ENCODE assay signal across 9 cellular contexts in the genomic region with DNA sequence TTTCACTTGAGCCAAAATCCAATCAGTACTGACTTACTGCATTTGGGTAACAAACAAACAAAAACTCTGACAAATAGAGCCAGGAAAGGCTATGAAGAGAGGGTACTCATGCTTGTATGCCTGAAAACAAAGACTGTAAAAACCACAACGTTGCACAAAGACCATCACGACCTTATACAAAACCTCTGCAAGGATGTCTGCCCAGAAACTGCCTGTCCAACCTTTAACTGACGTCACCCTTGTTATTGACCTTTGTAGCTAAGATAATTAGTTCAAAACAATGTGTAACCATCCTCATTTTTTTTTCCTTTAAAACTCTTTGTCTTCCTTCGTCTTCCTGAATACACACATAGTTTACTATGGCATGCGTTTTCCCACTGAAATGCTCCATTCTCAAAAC. TPM values are rescaled to one million over a fixed set of nuclear protein-coding genes. Genes with fewer than 3 reads are reported as not detected.
A peak's percentile ranks its signal among the peaks of the same experiment; 100 is the strongest.
DNase-seq lines count a peak whose midpoint lies in the region; ATAC-seq and TF ChIP-seq lines count a peak whose summit lies in the region.
"Had no signal": no experiment of that assay in that cellular context is flagged by ENCODE, and none has a peak within 500 bp of the region (broad histone marks: within the 10 kb centered on the region; RNA-seq: fewer than 3 reads in every experiment).

No MANE protein-coding gene starts in this region.

- H3K27ac Mint-ChIP-seq in CD4-positive, alpha-beta memory T cell = peak overlapping the region; percentile 99 to 100 (median 100)
- H3K27ac Mint-ChIP-seq in central memory CD8-positive, alpha-beta T cell (ENCODE audit: low read depth) = peak overlapping the region; percentile 100
- H3K27ac Mint-ChIP-seq in nephron progenitor cell = no peak overlapping the region

- intact Hi-C loops in CD4-positive, alpha-beta memory T cell (cut with micrococcal nuclease) = loop anchor here (2.0 kb wide), 2 partner anchors 17 to 403 kb away; a partner anchor contains a TSS

- DNase-seq in CD4-positive, alpha-beta memory T cell = no peak
- DNase-seq in M059J (ENCODE audit: low read depth) (peak; percentile 40), nephron progenitor cell (no peak), NCI-H2081 treated with DMSO at 0.1 percent for 48 hours (lab: John Stamatoyannopoulos, UW) (no peak), SIG-M5 (lab: John Stamatoyannopoulos, UW) (no peak), kidney glomerular epithelial cell (lab: John Stamatoyannopoulos, UW) (no peak)
- DNase-seq in central memory CD8-positive, alpha-beta T cell (ENCODE audit: low spot score in 2 of 2) = no peak
- DNase-seq: activated CD4-positive, alpha-beta T cell treated with anti-CD3 and anti-CD28 coated beads, Interleukin-2, amount 50 U/mL, for 1 hour had no signal

- no peaks in the 10 kb centered on the region for H3K36me3 ChIP-seq in CD4-positive, alpha-beta memory T cell (ENCODE audit: insufficient read depth, low read length)

- no peaks in the 10 kb centered on the region for H3K27me3 Mint-ChIP-seq in CD4-positive, alpha-beta memory T cell
- H3K27me3 Mint-ChIP-seq in central memory CD8-positive, alpha-beta T cell = no peaks in the 10 kb centered on the region
- peaks cover 2% of the 10 kb centered on the region for H3K27me3 Mint-ChIP-seq in nephron progenitor cell (ENCODE audit: low read depth, poor library complexity)

- peak overlapping the region in 1 of 2 donors; percentile 87 for H3K4me3 ChIP-seq in CD4-positive, alpha-beta memory T cell (ENCODE audit: low read length in 2 of 2)

- ATAC-seq in central memory CD8-positive, alpha-beta T cell (replicated peaks; ENCODE audit: extremely low read depth, poor library complexity, severe bottlenecking) = no peak
- ATAC-seq in HG03108 (IDR thresholded peaks at IDR 0.05; ENCODE audit: unreplicated experiment) = no peak

- no peak for TF ChIP-seq CTCF in nephron progenitor cell (IDR thresholded peaks at IDR 0.05)

- CTCF ChIA-PET in CD4-positive, alpha-beta memory T cell (lab: Charles Lee; ENCODE audit: partially characterized antibody) = interaction anchor here (1.4 to 3.4 kb wide), 2 partner anchors 17 to 19 kb away, joined by 5 to 25 read pairs; a partner anchor contains a TSS

- H3K4me3 Mint-ChIP-seq in CD4-positive, alpha-beta memory T cell = peak overlapping the region; percentile 10 to 99 (median 61)
- H3K4me3 Mint-ChIP-seq in central memory CD8-positive, alpha-beta T cell = peak overlapping the region; percentile 98
- peak overlapping the region; percentile 96 for H3K4me3 Mint-ChIP-seq in nephron progenitor cell

- H3K27ac ChIP-seq in CD4-positive, alpha-beta memory T cell (ENCODE audit: low read depth, low read length) = peak overlapping the region; percentile 96

- H3K9me3 ChIP-seq in CD4-positive, alpha-beta memory T cell (ENCODE audit: control insufficient read depth in 1 of 2, low read length in 2 of 2) = no peaks in the 10 kb centered on the region

- H3K9me3 Mint-ChIP-seq in CD4-positive, alpha-beta memory T cell = peaks cover 0 to 3% (median 0%) of the 10 kb centered on the region in 8 donors
- H3K9me3 Mint-ChIP-seq in central memory CD8-positive, alpha-beta T cell = no peaks in the 10 kb centered on the region
- peaks cover 4% of the 10 kb centered on the region for H3K9me3 Mint-ChIP-seq in nephron progenitor cell

- peaks cover 22 to 49% (median 29%) of the 10 kb centered on the region in 4 donors for H3K4me1 Mint-ChIP-seq in CD4-positive, alpha-beta memory T cell
- H3K4me1 Mint-ChIP-seq in central memory CD8-positive, alpha-beta T cell = peaks cover 42% of the 10 kb centered on the region
- peaks cover 28% of the 10 kb centered on the region for H3K4me1 Mint-ChIP-seq in nephron progenitor cell

- POLR2A ChIA-PET in CD4-positive, alpha-beta memory T cell (lab: Charles Lee; ENCODE audit: partially characterized antibody) = interaction anchor here (1.0 to 4.7 kb wide), 4 partner anchors 39 to 159 kb away, joined by 3 to 68 read pairs (median 16); a partner anchor contains a TSS

- H3K4me1 ChIP-seq in CD4-positive, alpha-beta memory T cell (ENCODE audit: insufficient read depth, low read length) = peaks cover 33% of the 10 kb centered on the region

- no peaks in the 10 kb centered on the region for H3K27me3 ChIP-seq in CD4-positive, alpha-beta memory T cell (ENCODE audit: insufficient read depth, low read length)

- peaks cover 12 to 23% of the 10 kb centered on the region in 2 donors for H3K36me3 Mint-ChIP-seq in CD4-positive, alpha-beta memory T cell
- peaks cover 41% of the 10 kb centered on the region for H3K36me3 Mint-ChIP-seq in central memory CD8-positive, alpha-beta T cell (ENCODE audit: insufficient read depth)
- peaks cover 23% of the 10 kb centered on the region for H3K36me3 Mint-ChIP-seq in nephron progenitor cell (ENCODE audit: low read depth)

RNA-seq across cellular contexts. Expression of a gene that starts 0.8 kb away (rescaled TPM):
- total RNA-seq in CD4-positive, alpha-beta memory T cell = 100 to 1,000 TPM; 103 to 105 TPM
- 10 to 100 TPM in 1 of 2 donors, 1 to 10 TPM in 1; 7.6 to 13.7 TPM for polyA plus RNA-seq in CD4-positive, alpha-beta memory T cell
- 18.3 and 25.8 TPM in 2 replicates for total RNA-seq in M059J (2014; rRNA removed; shearing (Covaris generic))

RNA-seq across cellular contexts. Expression of a gene that starts 18.0 kb away (rescaled TPM):
- total RNA-seq in CD4-positive, alpha-beta memory T cell = 10 to 100 TPM; 17.4 to 17.5 TPM
- polyA plus RNA-seq in CD4-positive, alpha-beta memory T cell = 10 to 100 TPM; 67.2 to 70.0 TPM
- 42.1 and 60.3 TPM in 2 replicates for total RNA-seq in M059J (2014; rRNA removed; shearing (Covaris generic))

RNA-seq across cellular contexts. Expression of a gene that starts 20.2 kb away (rescaled TPM):
- total RNA-seq in CD4-positive, alpha-beta memory T cell = under 1 TPM; 0.22 to 0.70 TPM
- not detected for polyA plus RNA-seq in CD4-positive, alpha-beta memory T cell
- total RNA-seq in M059J (2014; rRNA removed; shearing (Covaris generic)) = 0.37 and 3.0 TPM in 2 replicates

RNA-seq across cellular contexts. Expression of a gene that starts 37.4 kb away (rescaled TPM):
- 10 to 100 TPM; 40.9 to 46.8 TPM for total RNA-seq in CD4-positive, alpha-beta memory T cell
- 10 to 100 TPM; 66.6 to 73.4 TPM for polyA plus RNA-seq in CD4-positive, alpha-beta memory T cell
- total RNA-seq in M059J (2014; rRNA removed; shearing (Covaris generic)) = 103 and 117 TPM in 2 replicates

RNA-seq across cellular contexts. Expression of a gene that starts 38.6 kb away (rescaled TPM):
- total RNA-seq in CD4-positive, alpha-beta memory T cell = 1 to 10 TPM; 2.7 TPM
- polyA plus RNA-seq in CD4-positive, alpha-beta memory T cell = 1 to 10 TPM in 1 of 2 donors, under 1 TPM in 1; 0.78 to 1.1 TPM
- 0.37 TPM in 1 of 2 replicates, not detected in the other for total RNA-seq in M059J (2014; rRNA removed; shearing (Covaris generic))
